ENCODE assay signal across 11 cellular contexts in genomic region chr4:23887989-23888388, GRCh38. TPM values are rescaled to one million over a fixed set of nuclear protein-coding genes. Genes with fewer than 3 reads are reported as not detected.
DNase-seq lines count a peak whose midpoint lies in the region; ATAC-seq, FAIRE-seq and TF ChIP-seq lines count a peak whose summit lies in the region.
"Had no signal": no experiment of that assay in that cellular context is flagged by ENCODE, and none has a peak within 500 bp of the region (broad histone marks: within the 10 kb centered on the region; RNA-seq: fewer than 3 reads in every experiment).

No MANE protein-coding gene starts in this region.

- no peak for DNase-seq in GM23248
- peak in 12 of 61 donors; percentile 1 to 22 (median 11) for DNase-seq in caudate nucleus (lab: John Stamatoyannopoulos, UW)
- DNase-seq in HepG2 (ENCODE audit: low spot score), result no peak
- peak; percentile 47 to 67 for DNase-seq in gastrocnemius medialis
- no peak for DNase-seq in activated naive CD4-positive, alpha-beta T cell treated with anti-CD3 and anti-CD28 coated beads, Interleukin-2, amount 50 U/mL, for 16 hours
- DNase-seq: foreskin fibroblast; naive thymus-derived CD4-positive, alpha-beta T cell; NCI-H446 treated with DMSO at 0.1 percent for 48 hours had no signal

- intact Hi-C loops in HepG2 (cut with micrococcal nuclease; ENCODE audit: unreplicated experiment) (loop anchor here (1.0 to 10.0 kb wide), 2 partner anchors 24 to 103 kb away; no protein-coding TSS in a partner anchor), gastrocnemius medialis (cut with DNase I; ENCODE audit: low total_unique reads) (loop anchor here (2.0 to 10.0 kb wide), 3 partner anchors 17 to 513 kb away; no protein-coding TSS in a partner anchor)

- H3F3A ChIP-seq in GM23248 (ENCODE audit: insufficient read depth), result 0 out of 2 replicates have a peak, but pooled peaks cover 7% of the 10 kb centered on the region

- TF ChIP-seq CTCF in HepG2 (CRISPR knock-in tag; IDR thresholded peaks at IDR 0.05) (no peak), gastrocnemius medialis (IDR thresholded peaks at IDR 0.05 in 4 of 5, conservative IDR thresholded peaks at IDR 0.05 in 1 of 5) (no peak)

- no peaks in the 10 kb centered on the region for H3K79me2 ChIP-seq in GM23248 (ENCODE audit: insufficient read depth)
- H3K79me2 ChIP-seq in HepG2 (ENCODE audit: insufficient read depth, low read length), result peaks cover 60% of the 10 kb centered on the region

- in situ Hi-C loops in GM23248 (cut with MboI), result no loop called here
- in situ Hi-C loops in HepG2 (cut with HindIII; ENCODE audit: extremely low pct_ligation_motif_present, low pct_unique_long_range_greater_than_20kb), result loop anchor here (25.0 kb wide), 1 partner anchor 699 kb away; the partner anchor contains the start of gene DHX15
- in situ Hi-C loops in gastrocnemius medialis (cut with MboI; ENCODE audit: low sequenced_read_pairs in 4 of 4), result no loop called here

- FAIRE-seq in HepG2 (lab: Jason Lieb, UNC), result no peak

- H3K4me1 ChIP-seq in GM23248 (ENCODE audit: insufficient read depth) (peaks cover 22% of the 10 kb centered on the region), HepG2 (ENCODE audit: insufficient read depth, low read length) (peaks cover 54% of the 10 kb centered on the region), gastrocnemius medialis (peaks cover 39 to 52% of the 10 kb centered on the region in 2 donors)

- H3K4me2 ChIP-seq in GM23248 (ENCODE audit: unreplicated experiment) (no peak overlapping the region), HepG2 (ENCODE audit: low read depth, low read length) (peak overlapping the region; percentile 93)

- no TSS peak for BruUV-seq in HepG2 (replicated peaks; lab: Mats Ljungman, UMichigan)

- 80 to 85% methylated on average over 7 of the region's 7 CpGs for WGBS in GM23248 (ENCODE audit: low coverage in 1 of 2, low lambda C conversion rate in 2 of 2, missing lambda C conversion rate in 2 of 2), 2 experiments
- 25% methylated on average over 7 of the region's 7 CpGs for WGBS in HepG2 (ENCODE audit: low lambda C conversion rate)

- H3K9me3 ChIP-seq in GM23248 (ENCODE audit: low read depth) (no peaks in the 10 kb centered on the region), HepG2 (ENCODE audit: low read length) (no peaks in the 10 kb centered on the region), gastrocnemius medialis (no peaks in the 10 kb centered on the region)

- TF ChIP-seq EP300 in HepG2 (IDR thresholded peaks at IDR 0.05; ENCODE audit: low read depth in 2 of 2, low read length in 2 of 2), result no peak
- no peak for TF ChIP-seq EP300 in HepG2 (CRISPR knock-in tag; IDR thresholded peaks at IDR 0.05; ENCODE audit: borderline replicate concordance)

- H3K9me2 ChIP-seq in GM23248 (ENCODE audit: insufficient read depth), result no peaks in the 10 kb centered on the region

- H3K4me3 ChIP-seq in GM23248 (peak overlapping the region; percentile 73; the same call in 1 of the 2 replicates), HepG2 (replicated peaks in 1 of 3; ENCODE audit: insufficient read depth in 1 of 3, low read depth in 2 of 3, low read length in 3 of 3) (peak overlapping the region; percentile 79 to 82 (median 80)), gastrocnemius medialis (peak overlapping the region; percentile 65 to 77 (median 69))

- H3K36me3 ChIP-seq in GM23248 (ENCODE audit: low read depth) (no peaks in the 10 kb centered on the region), HepG2 (replicated peaks in 1 of 2; ENCODE audit: control insufficient read depth in 1 of 2, insufficient read depth in 2 of 2, low read length in 2 of 2) (peaks cover 1 to 13% of the 10 kb centered on the region in 2 experiments; a peak in 1 of 5 replicates), gastrocnemius medialis (no peaks in the 10 kb centered on the region)

- H2AFZ ChIP-seq in GM23248, result no peak overlapping the region; the same call in 1 of the 2 replicates
- no peak overlapping the region for H2AFZ ChIP-seq in HepG2 (ENCODE audit: low read length)

- H4K20me1 ChIP-seq in GM23248 (ENCODE audit: insufficient read depth) (no peaks in the 10 kb centered on the region), HepG2 (ENCODE audit: insufficient read depth, low read length) (peaks cover 5% of the 10 kb centered on the region)

- ATAC-seq in HepG2 (peak; percentile 63), gastrocnemius medialis (peak; percentile 32 to 37), GM21723 (IDR thresholded peaks at IDR 0.05; ENCODE audit: unreplicated experiment) (no peak), GM19455 (IDR thresholded peaks at IDR 0.05; ENCODE audit: unreplicated experiment) (no peak), GM21367 (IDR thresholded peaks at IDR 0.05; ENCODE audit: unreplicated experiment) (no peak)
- ATAC-seq: naive thymus-derived CD4-positive, alpha-beta T cell had no signal

- CTCF ChIA-PET in HepG2 (lab: Yijun Ruan, JAX; ENCODE audit: low intra/inter-chr PET ratio, low total read pairs), result no interaction called here

- TF ChIP-seq POLR2A in HepG2 (IDR thresholded peaks at IDR 0.05; ENCODE audit: insufficient read depth in 1 of 2, low read depth in 2 of 2, low read length in 2 of 2) (no peak), gastrocnemius medialis (IDR thresholded peaks at IDR 0.05) (peak in 1 of 2 donors; percentile 14)

- H3K27ac ChIP-seq in GM23248, result no peak overlapping the region
- peak overlapping the region; percentile 82 for H3K27ac ChIP-seq in caudate nucleus (ENCODE audit: low read depth, low read length)
- peak overlapping the region; percentile 66 for H3K27ac ChIP-seq in HepG2 (ENCODE audit: extremely low read length, insufficient read depth, low read length)
- H3K27ac ChIP-seq in gastrocnemius medialis, result peak overlapping the region; percentile 84 to 99 (median 90)

- peaks cover 29% of the 10 kb centered on the region for H3K27me3 ChIP-seq in GM23248 (replicated peaks; ENCODE audit: insufficient read depth)
- H3K27me3 ChIP-seq in HepG2 (ENCODE audit: control insufficient read depth in 1 of 2, insufficient read depth in 2 of 2, low read length in 2 of 2), result peaks cover 2 to 4% of the 10 kb centered on the region in 2 experiments; a peak in 1 of 5 replicates
- H3K27me3 ChIP-seq in gastrocnemius medialis, result no peaks in the 10 kb centered on the region

- H3K9ac ChIP-seq in GM23248 (no peak overlapping the region), HepG2 (ENCODE audit: insufficient read depth, low read depth, low read length) (peak overlapping the region; percentile 75)

- TF ChIP-seq RAD21 in HepG2 (CRISPR knock-in tag; IDR thresholded peaks at IDR 0.05), result no peak

- POLR2A ChIA-PET in HepG2 (lab: Yijun Ruan, JAX), result interaction anchor here (1.0 kb wide), 1 partner anchor 11 kb away, joined by 3 read pairs; no protein-coding TSS in a partner anchor

TF ChIP-seq in HepG2, 621 proteins besides CTCF, POLR2A, EP300 and RAD21:
- TF ChIP-seq ZNF552 (CRISPR knock-in tag; IDR thresholded peaks at IDR 0.05; ENCODE audit: borderline replicate concordance) (no peak), RBFOX2 (IDR thresholded peaks at IDR 0.05; ENCODE audit: low read depth, low read length) (peak; percentile 38), CSRNP1 (CRISPR knock-in tag; IDR thresholded peaks at IDR 0.05) (no peak)

RNA-seq across cellular contexts. Expression of gene PPARGC1A, which starts 1.9 kb away (rescaled TPM):
- total RNA-seq in GM23248 (2014; rRNA removed; shearing (Covaris generic)), result not detected in 2 replicates
- not detected in 2 replicates for polyA plus RNA-seq in GM23248 (2016; fragmentation: Nextera tagmentation; extraction: Ambion mirVana)
- total RNA-seq in HepG2 (2016; rRNA removed; fragmentation: Illumina TruSeq; extraction: Trizol), result 18.8 and 20.7 TPM in 2 replicates
- 2.1 and 2.8 TPM in 2 replicates for total RNA-seq in HepG2 (2016; cell fraction: cytosol; rRNA removed; fragmentation: Illumina TruSeq; extraction: Trizol; ENCODE audit: low read depth)
- total RNA-seq in HepG2 (2016; cell fraction: insoluble cytoplasmic fraction; rRNA removed; fragmentation: Illumina TruSeq; extraction: Trizol), result 16.5 and 17.8 TPM in 2 replicates
- 5.2 and 6.9 TPM in 2 replicates for total RNA-seq in HepG2 (2016; cell fraction: membrane; rRNA removed; fragmentation: Illumina TruSeq; extraction: Trizol)
- total RNA-seq in HepG2 (2016; cell fraction: nucleus; rRNA removed; fragmentation: Illumina TruSeq; extraction: Trizol), result 48.8 and 51.3 TPM in 2 replicates
- polyA plus RNA-seq in HepG2 (2011; rRNA removed), result 26.3 and 37.3 TPM in 2 replicates
- polyA plus RNA-seq in HepG2 (2011; cell fraction: cytosol; rRNA removed), result 21.3 and 25.7 TPM in 2 replicates
- polyA plus RNA-seq in HepG2 (2011; cell fraction: nucleus; rRNA removed), result 53.6 and 57.4 TPM in 2 replicates
- polyA plus RNA-seq in HepG2 (2012), result 18.4 and 30.5 TPM in 2 replicates
- 1.1 TPM in 2 replicates for polyA plus RNA-seq in HepG2 (2016; cell fraction: cytosol; fragmentation: Illumina TruSeq; extraction: Trizol; ENCODE audit: low read depth)
- 10.3 and 10.7 TPM in 2 replicates for polyA plus RNA-seq in HepG2 (2016; cell fraction: insoluble cytoplasmic fraction; fragmentation: Illumina TruSeq; extraction: Trizol; ENCODE audit: low read depth)
- polyA plus RNA-seq in HepG2 (2016; cell fraction: membrane; fragmentation: Illumina TruSeq; extraction: Trizol; ENCODE audit: low read depth), result 1.2 and 1.5 TPM in 2 replicates
- polyA plus RNA-seq in HepG2 (2016; cell fraction: nucleus; fragmentation: Illumina TruSeq; extraction: Trizol; ENCODE audit: insufficient read depth, low read depth), result 13.7 and 14.4 TPM in 2 replicates
- polyA minus RNA-seq in HepG2 (2011; rRNA and poly(A)+ RNA removed; ENCODE audit: low replicate concordance), result 26.6 and 166 TPM in 2 replicates
- 30.3 and 31.7 TPM in 2 replicates for polyA minus RNA-seq in HepG2 (2011; cell fraction: cytosol; rRNA and poly(A)+ RNA removed)
- 453 and 498 TPM in 2 replicates for polyA minus RNA-seq in HepG2 (2011; cell fraction: nucleus; rRNA and poly(A)+ RNA removed)
- total RNA-seq in gastrocnemius medialis, result 10 to 100 TPM; 30.6 to 68.9 (median 52.3) TPM
- total RNA-seq: naive thymus-derived CD4-positive, alpha-beta T cell had no signal
- polyA plus RNA-seq: naive thymus-derived CD4-positive, alpha-beta T cell had no signal

Comparison
In these comparisons a context has a peak if more than half of its experiments do, and no peak if none do; other contexts are left out.
1. DNase-seq: peak in gastrocnemius medialis (2 of 2); none in GM23248 (single experiment), HepG2 (single experiment) and activated naive CD4-positive, alpha-beta T cell treated with anti-CD3 and anti-CD28 coated beads, Interleukin-2, amount 50 U/mL, for 16 hours (single experiment).
2. ATAC-seq: peak in HepG2 (single experiment) and gastrocnemius medialis (2 of 2); none in GM21723 (single experiment), GM19455 (single experiment) and GM21367 (single experiment).
3. Peak in every context shown above with its lines, with median percentiles within 50 percentile points of each other: H3K4me3 ChIP-seq.